8 cellular contexts compared by ENCODE assay signal in the genomic region with DNA sequence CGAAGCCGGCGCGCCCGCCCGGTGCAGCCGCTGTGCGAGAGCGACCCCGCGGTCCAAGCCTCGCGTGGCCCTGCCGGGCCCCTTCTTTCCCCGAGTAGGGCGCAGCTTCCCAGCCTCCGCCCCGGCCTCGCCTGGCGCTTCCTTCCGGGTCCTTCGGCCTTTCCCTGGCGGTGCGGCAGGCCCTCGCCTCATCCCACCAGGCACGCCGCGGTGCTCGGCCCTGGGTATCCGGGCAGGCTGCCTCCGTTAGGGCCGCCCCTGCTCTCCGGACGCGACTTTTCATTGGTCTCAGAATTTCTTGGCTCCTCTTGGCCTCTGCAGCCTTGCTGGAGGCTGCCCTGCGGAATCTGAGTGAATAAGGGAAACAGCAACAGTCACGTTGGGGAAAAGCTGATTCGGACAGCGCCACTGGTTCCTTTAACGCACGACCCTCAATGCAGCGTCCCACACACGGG. TPM values are rescaled to one million over a fixed set of nuclear protein-coding genes. Genes with fewer than 3 reads are reported as not detected.
DNase-seq lines count a peak whose midpoint lies in the region; ATAC-seq and TF ChIP-seq lines count a peak whose summit lies in the region.

No MANE protein-coding gene starts in this region.

- CTCF ChIA-PET in MCF 10A (lab: Yijun Ruan, JAX) = interaction anchor here (0.6 to 2.6 kb wide), 8 partner anchors 8 to 1298 kb away, joined by 4 to 12 read pairs (median 4); a partner anchor contains a TSS

- H3K27ac ChIP-seq in iPS-20b (ENCODE audit: low read length) = peak overlapping the region; percentile 53

- peaks cover 32% of the 10 kb centered on the region for H3K4me1 Mint-ChIP-seq in MCF 10A (ENCODE audit: insufficient read depth, unreplicated experiment)

- intact Hi-C loops in MCF 10A (cut with micrococcal nuclease) = loop anchor here (2.0 to 10.0 kb wide), 3 partner anchors 45 to 377 kb away; a partner anchor contains a TSS

- no peaks in the 10 kb centered on the region for H3K9me3 Mint-ChIP-seq in MCF 10A (ENCODE audit: unreplicated experiment)

- H3K27me3 Mint-ChIP-seq in MCF 10A (ENCODE audit: insufficient read depth, unreplicated experiment) = no peaks in the 10 kb centered on the region

- peak overlapping the region; percentile 81 for H3K4me3 ChIP-seq in iPS-20b (ENCODE audit: low read length)
- H3K4me3 ChIP-seq in skeletal muscle cell (ENCODE audit: low read depth, low read length) = peak overlapping the region; percentile 54

- DNase-seq in EH (ENCODE audit: low read depth) (peak; percentile 90), SK-N-DZ (ENCODE audit: low spot score) (peak; percentile 52), MCF 10A (ENCODE audit: unreplicated experiment) (peak; percentile 68), skeletal muscle cell (ENCODE audit: low read depth) (peak; percentile 62), SHP77 (lab: John Stamatoyannopoulos, UW) (no peak)

- peak; percentile 23 for ATAC-seq in GM19463 (IDR thresholded peaks at IDR 0.05; ENCODE audit: unreplicated experiment)
- ATAC-seq in HG03558 (IDR thresholded peaks at IDR 0.05; ENCODE audit: extremely low read depth, unreplicated experiment) = peak; percentile 18

- peak overlapping the region; percentile 82; the same call in 1 of the 2 replicates for H3K9ac ChIP-seq in iPS-20b (ENCODE audit: low read depth, low read length)

- TF ChIP-seq CTCF in MCF 10A (IDR thresholded peaks at IDR 0.05; ENCODE audit: unreplicated experiment) = no peak

- BruUV-seq in MCF 10A (replicated peaks; lab: Mats Ljungman, UMichigan) = no TSS peak

- H3K4me1 ChIP-seq in iPS-20b (ENCODE audit: insufficient read depth, low read length) = peaks cover 3% of the 10 kb centered on the region; the same call in 1 of the 2 replicates

- H3K9me3 ChIP-seq in iPS-20b (ENCODE audit: insufficient read depth, low read depth, low read length) = no peaks in the 10 kb centered on the region

- H3K36me3 Mint-ChIP-seq in MCF 10A (ENCODE audit: insufficient read depth, unreplicated experiment) = peaks cover 26% of the 10 kb centered on the region

- POLR2A ChIA-PET in MCF 10A (lab: Yijun Ruan, JAX) = interaction anchor here (0.7 to 4.7 kb wide), 21 partner anchors 11 to 380 kb away, joined by 3 to 112 read pairs (median 5); a partner anchor contains a TSS

- H3K4me3 Mint-ChIP-seq in MCF 10A (ENCODE audit: unreplicated experiment) = peak overlapping the region; percentile 89

- H3K27ac Mint-ChIP-seq in MCF 10A (ENCODE audit: low read depth, unreplicated experiment) = peak overlapping the region; percentile 83

- H3K36me3 ChIP-seq in iPS-20b (ENCODE audit: insufficient read depth, low read depth, low read length) = peaks cover 15% of the 10 kb centered on the region

- H3K27me3 ChIP-seq in iPS-20b (ENCODE audit: insufficient read depth, low read length) = no peaks in the 10 kb centered on the region

RNA-seq across cellular contexts. Expression of a gene that starts 0.4 kb away (rescaled TPM):
- polyA plus RNA-seq in SK-N-DZ (2014; cell fraction: cytosol; rRNA removed) = 2.6 and 3.3 TPM in 2 replicates
- 30.7 and 37.5 TPM in 2 replicates for polyA plus RNA-seq in SK-N-DZ (2014; cell fraction: nucleus; rRNA removed)
- 41.1 and 43.6 TPM in 2 replicates for total RNA-seq in MCF 10A (2022)

RNA-seq across cellular contexts. Expression of a gene that starts 57.7 kb away (rescaled TPM):
- polyA plus RNA-seq in SK-N-DZ (2014; cell fraction: cytosol; rRNA removed) = 91.7 and 92.2 TPM in 2 replicates
- polyA plus RNA-seq in SK-N-DZ (2014; cell fraction: nucleus; rRNA removed) = 101 and 110 TPM in 2 replicates
- total RNA-seq in MCF 10A (2022) = 78.8 and 89.6 TPM in 2 replicates

RNA-seq across cellular contexts. Expression of a gene that starts 58.8 kb away (rescaled TPM):
- polyA plus RNA-seq in SK-N-DZ (2014; cell fraction: cytosol; rRNA removed) = not detected in 2 replicates
- not detected in 2 replicates for polyA plus RNA-seq in SK-N-DZ (2014; cell fraction: nucleus; rRNA removed)
- total RNA-seq in MCF 10A (2022) = not detected in 2 replicates

Comparison
In these comparisons a context has a peak if more than half of its experiments do, and no peak if none do; other contexts are left out.
1. DNase-seq: peak in EH (single experiment), SK-N-DZ (single experiment), MCF 10A (single experiment) and skeletal muscle cell (single experiment); none in SHP77 (0 of 2).